In genomic region chr20:38067717-38068365, GRCh38 we compare ENCODE assay signal across 26 cellular contexts. TPM values are rescaled to one million over a fixed set of nuclear protein-coding genes. Genes with fewer than 3 reads are reported as not detected.
DNase-seq lines count a peak whose midpoint lies in the region; ATAC-seq, FAIRE-seq and TF ChIP-seq lines count a peak whose summit lies in the region.
"Had no signal": no experiment of that assay in that cellular context is flagged by ENCODE, and none has a peak within 500 bp of the region (broad histone marks: within the 10 kb centered on the region; RNA-seq: fewer than 3 reads in every experiment).

No MANE protein-coding gene starts in this region.

- no peaks in the 10 kb centered on the region for H3K27me3 Mint-ChIP-seq in activated T-helper 1 cell treated with anti-CD3 and anti-CD28 coated beads, Interleukin-12 subunit alpha, Interleukin-12 subunit beta, Interleukin-2, Interleukin-4 antibody, amounts not matched to agents 30 ng/mL and 10 ng/mL and 1 ng/mL, durations not matched to agents 14 hours and 24 hours and 36 hours (ENCODE audit: insufficient read depth)
- H3K27me3 Mint-ChIP-seq: stimulated activated naive CD8-positive, alpha-beta T cell treated with anti-CD3 and anti-CD28 coated beads, Interleukin-15, Interleukin-2, amounts not matched to agents 100 ng/mL and 50 ng/mL, for 24 hours; T-cell had no signal

- H3K9ac ChIP-seq in HepG2 (ENCODE audit: insufficient read depth, low read depth, low read length): no peak overlapping the region

- in situ Hi-C loops in HepG2 (cut with HindIII; ENCODE audit: extremely low pct_ligation_motif_present, low pct_unique_long_range_greater_than_20kb): loop anchor here (25.0 kb wide), 1 partner anchor 344 kb away; no protein-coding TSS in a partner anchor

- POLR2A ChIA-PET in HepG2 (lab: Yijun Ruan, JAX): interaction anchor here (1.8 kb wide), 1 partner anchor 76 kb away, joined by 4 read pairs; no protein-coding TSS in a partner anchor

- no peaks in the 10 kb centered on the region for H4K20me1 ChIP-seq in HepG2 (ENCODE audit: insufficient read depth, low read length)

- CTCF ChIA-PET in HepG2 (lab: Yijun Ruan, JAX; ENCODE audit: low intra/inter-chr PET ratio, low total read pairs): interaction anchor here (1.1 kb wide), 1 partner anchor 155 kb away, joined by 3 read pairs; no protein-coding TSS in a partner anchor

- H3K36me3 ChIP-seq in HepG2 (replicated peaks in 1 of 2; ENCODE audit: control insufficient read depth in 1 of 2, insufficient read depth in 2 of 2, low read length in 2 of 2) (peaks cover 55 to 96% of the 10 kb centered on the region in 2 experiments), stomach (peaks cover 57 to 99% (median 96%) of the 10 kb centered on the region in 4 donors)

- peaks cover 49% of the 10 kb centered on the region for H3K36me3 Mint-ChIP-seq in activated T-helper 1 cell treated with anti-CD3 and anti-CD28 coated beads, Interleukin-12 subunit alpha, Interleukin-12 subunit beta, Interleukin-2, Interleukin-4 antibody, amounts not matched to agents 30 ng/mL and 10 ng/mL and 1 ng/mL, durations not matched to agents 14 hours and 24 hours and 36 hours (ENCODE audit: low read depth)

- no peak overlapping the region for H3K4me2 ChIP-seq in HepG2 (ENCODE audit: low read depth, low read length)

- H2AFZ ChIP-seq in HepG2 (ENCODE audit: low read length): no peak overlapping the region

- 96% methylated on average over 15 of the region's 15 CpGs for WGBS in HepG2 (ENCODE audit: low lambda C conversion rate)
- 82 to 86% (median 84%) methylated on average over 15 of the region's 15 CpGs for WGBS in stomach, 5 donors

- intact Hi-C loops in HepG2 (cut with micrococcal nuclease; ENCODE audit: unreplicated experiment): no loop called here
- intact Hi-C loops in stomach (cut with DNase I; ENCODE audit: low total_unique reads): no loop called here
- intact Hi-C loops in activated T-helper 1 cell treated with anti-CD3 and anti-CD28 coated beads, Interleukin-12 subunit alpha, Interleukin-12 subunit beta, Interleukin-2, Interleukin-4 antibody, amounts not matched to agents 30 ng/mL and 10 ng/mL and 1 ng/mL, durations not matched to agents 14 hours and 24 hours and 36 hours (cut with micrococcal nuclease): no loop called here

- DNase-seq in NCI-H1694 (lab: John Stamatoyannopoulos, UW): peak; percentile 5
- no peak for DNase-seq in NCI-H1694 treated with DMSO at 0.1 percent for 48 hours (lab: John Stamatoyannopoulos, UW)
- DNase-seq in amniotic epithelial cell (ENCODE audit: low read depth): peak; percentile 70
- no peak for DNase-seq in HepG2 (ENCODE audit: low spot score)
- no peak for DNase-seq in stomach
- DNase-seq in activated T-helper 1 cell treated with anti-CD3 and anti-CD28 coated beads, Interleukin-12 subunit alpha, Interleukin-12 subunit beta, Interleukin-2, Interleukin-4 antibody, amounts not matched to agents 30 ng/mL and 10 ng/mL and 1 ng/mL, durations not matched to agents 14 hours and 24 hours and 36 hours (ENCODE audit: low spot score): no peak
- no peak for DNase-seq in globus pallidus (ENCODE audit: low spot score)
- no peak for DNase-seq in NCI-H446 (lab: John Stamatoyannopoulos, UW)
- DNase-seq: activated CD4-positive, alpha-beta T cell treated with anti-CD3 and anti-CD28 coated beads for 48 hours; activated effector memory CD4-positive, alpha-beta T cell treated with Interleukin-2 at 50 U/mL for 16 hours; colonic mucosa; H7; hypothalamus; Kasumi-1; kidney; NCI-H1105; NCI-H526; posterior cingulate gyrus; stimulated activated CD4-positive, alpha-beta T cell treated with anti-CD3 and anti-CD28 coated beads, Interleukin-4, amount 100 ng/mL, for 24 hours; T-cell had no signal

- H3K9me3 ChIP-seq in HepG2 (ENCODE audit: low read length): no peaks in the 10 kb centered on the region
- H3K9me3 ChIP-seq in stomach: no peaks in the 10 kb centered on the region
- H3K9me3 ChIP-seq: body of pancreas, colonic mucosa, upper lobe of left lung had no signal

- TF ChIP-seq CTCF in HepG2 (CRISPR knock-in tag; IDR thresholded peaks at IDR 0.05): no peak
- TF ChIP-seq CTCF in stomach (IDR thresholded peaks at IDR 0.05): no peak

- ATAC-seq in HepG2: no peak
- ATAC-seq: T-cell had no signal

- H3K27ac ChIP-seq in HepG2 (ENCODE audit: extremely low read length, insufficient read depth, low read length): no peak overlapping the region
- H3K27ac ChIP-seq in stomach: peak overlapping the region in 3 of 5 donors; percentile 42 to 62 (median 61)
- H3K27ac ChIP-seq: 22Rv1, colonic mucosa had no signal

- H3K4me3 ChIP-seq in HepG2 (replicated peaks in 1 of 3; ENCODE audit: insufficient read depth in 1 of 3, low read depth in 2 of 3, low read length in 3 of 3) (no peak overlapping the region), stomach (no peak overlapping the region)
- H3K4me3 ChIP-seq: body of pancreas, colonic mucosa, upper lobe of left lung had no signal

- H3K27me3 ChIP-seq in HepG2 (ENCODE audit: control insufficient read depth in 1 of 2, insufficient read depth in 2 of 2, low read length in 2 of 2) (no peaks in the 10 kb centered on the region), stomach (no peaks in the 10 kb centered on the region)
- H3K27me3 ChIP-seq: body of pancreas, colonic mucosa, upper lobe of left lung had no signal

- BruUV-seq in HepG2 (replicated peaks; lab: Mats Ljungman, UMichigan): no TSS peak

- no peak overlapping the region for H3K27ac Mint-ChIP-seq in activated T-helper 1 cell treated with anti-CD3 and anti-CD28 coated beads, Interleukin-12 subunit alpha, Interleukin-12 subunit beta, Interleukin-2, Interleukin-4 antibody, amounts not matched to agents 30 ng/mL and 10 ng/mL and 1 ng/mL, durations not matched to agents 14 hours and 24 hours and 36 hours
- H3K27ac Mint-ChIP-seq: stimulated activated naive CD8-positive, alpha-beta T cell treated with anti-CD3 and anti-CD28 coated beads, Interleukin-15, Interleukin-2, amounts not matched to agents 100 ng/mL and 50 ng/mL, for 24 hours; T-cell had no signal

- H3K4me1 ChIP-seq in HepG2 (ENCODE audit: insufficient read depth, low read length): peaks cover 9% of the 10 kb centered on the region
- peaks cover 0 to 16% (median 6%) of the 10 kb centered on the region in 4 donors for H3K4me1 ChIP-seq in stomach
- H3K4me1 ChIP-seq: body of pancreas, colonic mucosa had no signal

- TF ChIP-seq RAD21 in HepG2 (CRISPR knock-in tag; IDR thresholded peaks at IDR 0.05): no peak

- TF ChIP-seq EP300 in HepG2 (IDR thresholded peaks at IDR 0.05; ENCODE audit: low read depth in 2 of 2, low read length in 2 of 2): no peak
- TF ChIP-seq EP300 in HepG2 (CRISPR knock-in tag; IDR thresholded peaks at IDR 0.05; ENCODE audit: borderline replicate concordance): no peak
- no peak for TF ChIP-seq EP300 in stomach (IDR thresholded peaks at IDR 0.05)

- H3K79me2 ChIP-seq in HepG2 (ENCODE audit: insufficient read depth, low read length): no peaks in the 10 kb centered on the region

- no peak overlapping the region for H3K4me3 Mint-ChIP-seq in activated T-helper 1 cell treated with anti-CD3 and anti-CD28 coated beads, Interleukin-12 subunit alpha, Interleukin-12 subunit beta, Interleukin-2, Interleukin-4 antibody, amounts not matched to agents 30 ng/mL and 10 ng/mL and 1 ng/mL, durations not matched to agents 14 hours and 24 hours and 36 hours
- H3K4me3 Mint-ChIP-seq: stimulated activated naive CD8-positive, alpha-beta T cell treated with anti-CD3 and anti-CD28 coated beads, Interleukin-15, Interleukin-2, amounts not matched to agents 100 ng/mL and 50 ng/mL, for 24 hours; T-cell had no signal

- FAIRE-seq in HepG2 (lab: Jason Lieb, UNC): no peak
- FAIRE-seq: endometrium, kidney, TTC549 had no signal

- H3K9me3 Mint-ChIP-seq in activated T-helper 1 cell treated with anti-CD3 and anti-CD28 coated beads, Interleukin-12 subunit alpha, Interleukin-12 subunit beta, Interleukin-2, Interleukin-4 antibody, amounts not matched to agents 30 ng/mL and 10 ng/mL and 1 ng/mL, durations not matched to agents 14 hours and 24 hours and 36 hours: no peaks in the 10 kb centered on the region
- H3K9me3 Mint-ChIP-seq: stimulated activated naive CD8-positive, alpha-beta T cell treated with anti-CD3 and anti-CD28 coated beads, Interleukin-15, Interleukin-2, amounts not matched to agents 100 ng/mL and 50 ng/mL, for 24 hours had no signal

- no peaks in the 10 kb centered on the region for H3K4me1 Mint-ChIP-seq in activated T-helper 1 cell treated with anti-CD3 and anti-CD28 coated beads, Interleukin-12 subunit alpha, Interleukin-12 subunit beta, Interleukin-2, Interleukin-4 antibody, amounts not matched to agents 30 ng/mL and 10 ng/mL and 1 ng/mL, durations not matched to agents 14 hours and 24 hours and 36 hours (ENCODE audit: low read depth)

- TF ChIP-seq POLR2A in HepG2 (IDR thresholded peaks at IDR 0.05; ENCODE audit: insufficient read depth in 1 of 2, low read depth in 2 of 2, low read length in 2 of 2) (no peak), stomach (IDR thresholded peaks at IDR 0.05) (no peak)

RNA-seq across cellular contexts. Expression of gene RPRD1B, which starts 34.3 kb away (rescaled TPM):
- total RNA-seq in HepG2 (2016; rRNA removed; fragmentation: Illumina TruSeq; extraction: Trizol) (41.5 and 45.6 TPM in 2 replicates), stomach (10 to 100 TPM in 4 of 5 donors, 1 to 10 TPM in 1; 8.1 to 60.0 (median 31.5) TPM)
- total RNA-seq in HepG2 (2016; cell fraction: cytosol; rRNA removed; fragmentation: Illumina TruSeq; extraction: Trizol; ENCODE audit: low read depth): 88.9 and 116 TPM in 2 replicates
- 39.5 and 44.6 TPM in 2 replicates for total RNA-seq in HepG2 (2016; cell fraction: insoluble cytoplasmic fraction; rRNA removed; fragmentation: Illumina TruSeq; extraction: Trizol)
- total RNA-seq in HepG2 (2016; cell fraction: membrane; rRNA removed; fragmentation: Illumina TruSeq; extraction: Trizol): 25.9 and 26.4 TPM in 2 replicates
- 54.7 and 73.0 TPM in 2 replicates for total RNA-seq in HepG2 (2016; cell fraction: nucleus; rRNA removed; fragmentation: Illumina TruSeq; extraction: Trizol)
- polyA plus RNA-seq in HepG2 (2011; rRNA removed) (29.7 and 31.1 TPM in 2 replicates), stomach (10 to 100 TPM in 1 of 3 donors, 1 to 10 TPM in 2; 8.0 to 10.2 (median 8.1) TPM)
- 16.3 and 23.0 TPM in 2 replicates for polyA plus RNA-seq in HepG2 (2011; cell fraction: cytosol; rRNA removed)
- polyA plus RNA-seq in HepG2 (2011; cell fraction: nucleus; rRNA removed): 23.9 and 28.8 TPM in 2 replicates
- polyA plus RNA-seq in HepG2 (2012): 25.6 and 28.2 TPM in 2 replicates
- 1.9 and 2.1 TPM in 2 replicates for polyA plus RNA-seq in HepG2 (2016; cell fraction: cytosol; fragmentation: Illumina TruSeq; extraction: Trizol; ENCODE audit: low read depth)
- 40.0 and 47.0 TPM in 2 replicates for polyA plus RNA-seq in HepG2 (2016; cell fraction: insoluble cytoplasmic fraction; fragmentation: Illumina TruSeq; extraction: Trizol; ENCODE audit: low read depth)
- polyA plus RNA-seq in HepG2 (2016; cell fraction: membrane; fragmentation: Illumina TruSeq; extraction: Trizol; ENCODE audit: low read depth): 7.1 and 7.5 TPM in 2 replicates
- 61.9 and 76.1 TPM in 2 replicates for polyA plus RNA-seq in HepG2 (2016; cell fraction: nucleus; fragmentation: Illumina TruSeq; extraction: Trizol; ENCODE audit: insufficient read depth, low read depth)
- 39.2 and 72.4 TPM in 2 replicates for polyA minus RNA-seq in HepG2 (2011; rRNA and poly(A)+ RNA removed; ENCODE audit: low replicate concordance)
- 36.2 and 48.9 TPM in 2 replicates for polyA minus RNA-seq in HepG2 (2011; cell fraction: cytosol; rRNA and poly(A)+ RNA removed)
- polyA minus RNA-seq in HepG2 (2011; cell fraction: nucleus; rRNA and poly(A)+ RNA removed): 98.0 and 104 TPM in 2 replicates
- 48.8 and 49.7 TPM in 2 replicates for total RNA-seq in activated T-helper 1 cell treated with anti-CD3 and anti-CD28 coated beads, Interleukin-12 subunit alpha, Interleukin-12 subunit beta, Interleukin-2, Interleukin-4 antibody, amounts not matched to agents 30 ng/mL and 10 ng/mL and 1 ng/mL, durations not matched to agents 14 hours and 24 hours and 36 hours

RNA-seq across cellular contexts. Expression of gene TTI1, which starts 34.6 kb away (rescaled TPM):
- 39.8 and 51.7 TPM in 2 replicates for total RNA-seq in HepG2 (2016; rRNA removed; fragmentation: Illumina TruSeq; extraction: Trizol)
- 4.3 and 5.3 TPM in 2 replicates for total RNA-seq in HepG2 (2016; cell fraction: cytosol; rRNA removed; fragmentation: Illumina TruSeq; extraction: Trizol; ENCODE audit: low read depth)
- total RNA-seq in HepG2 (2016; cell fraction: insoluble cytoplasmic fraction; rRNA removed; fragmentation: Illumina TruSeq; extraction: Trizol): 39.0 and 48.3 TPM in 2 replicates
- 12.1 and 12.8 TPM in 2 replicates for total RNA-seq in HepG2 (2016; cell fraction: membrane; rRNA removed; fragmentation: Illumina TruSeq; extraction: Trizol)
- total RNA-seq in HepG2 (2016; cell fraction: nucleus; rRNA removed; fragmentation: Illumina TruSeq; extraction: Trizol): 53.4 and 63.7 TPM in 2 replicates
- 21.5 and 22.9 TPM in 2 replicates for polyA plus RNA-seq in HepG2 (2011; rRNA removed)
- 15.4 and 16.2 TPM in 2 replicates for polyA plus RNA-seq in HepG2 (2011; cell fraction: cytosol; rRNA removed)
- 16.1 and 18.5 TPM in 2 replicates for polyA plus RNA-seq in HepG2 (2011; cell fraction: nucleus; rRNA removed)
- 15.4 and 20.9 TPM in 2 replicates for polyA plus RNA-seq in HepG2 (2012)
- polyA plus RNA-seq in HepG2 (2016; cell fraction: cytosol; fragmentation: Illumina TruSeq; extraction: Trizol; ENCODE audit: low read depth): 2.1 and 2.4 TPM in 2 replicates
- polyA plus RNA-seq in HepG2 (2016; cell fraction: insoluble cytoplasmic fraction; fragmentation: Illumina TruSeq; extraction: Trizol; ENCODE audit: low read depth): 23.2 and 30.3 TPM in 2 replicates
- 3.8 and 4.7 TPM in 2 replicates for polyA plus RNA-seq in HepG2 (2016; cell fraction: membrane; fragmentation: Illumina TruSeq; extraction: Trizol; ENCODE audit: low read depth)
- polyA plus RNA-seq in HepG2 (2016; cell fraction: nucleus; fragmentation: Illumina TruSeq; extraction: Trizol; ENCODE audit: insufficient read depth, low read depth): 32.5 and 34.5 TPM in 2 replicates
- 67.8 and 87.6 TPM in 2 replicates for polyA minus RNA-seq in HepG2 (2011; rRNA and poly(A)+ RNA removed; ENCODE audit: low replicate concordance)
- 20.3 and 23.7 TPM in 2 replicates for polyA minus RNA-seq in HepG2 (2011; cell fraction: cytosol; rRNA and poly(A)+ RNA removed)
- 72.5 and 93.6 TPM in 2 replicates for polyA minus RNA-seq in HepG2 (2011; cell fraction: nucleus; rRNA and poly(A)+ RNA removed)
- total RNA-seq in stomach: 10 to 100 TPM in 3 of 5 donors, 1 to 10 TPM in 2; 3.1 to 27.2 (median 11.7) TPM
- 1 to 10 TPM; 5.0 to 6.2 (median 5.9) TPM for polyA plus RNA-seq in stomach
- total RNA-seq in activated T-helper 1 cell treated with anti-CD3 and anti-CD28 coated beads, Interleukin-12 subunit alpha, Interleukin-12 subunit beta, Interleukin-2, Interleukin-4 antibody, amounts not matched to agents 30 ng/mL and 10 ng/mL and 1 ng/mL, durations not matched to agents 14 hours and 24 hours and 36 hours: 41.7 and 43.1 TPM in 2 replicates

Comparison
In these comparisons a context has a peak if more than half of its experiments do, and no peak if none do; other contexts are left out.
1. DNase-seq: peak in NCI-H1694 (single experiment) and amniotic epithelial cell (single experiment); none in NCI-H1694 treated with DMSO at 0.1 percent for 48 hours (single experiment), HepG2 (single experiment), stomach (single experiment), activated T-helper 1 cell treated with anti-CD3 and anti-CD28 coated beads, Interleukin-12 subunit alpha, Interleukin-12 subunit beta, Interleukin-2, Interleukin-4 antibody, amounts not matched to agents 30 ng/mL and 10 ng/mL and 1 ng/mL, durations not matched to agents 14 hours and 24 hours and 36 hours (single experiment), globus pallidus (single experiment) and NCI-H446 (0 of 2).